ENCODE assay signal across 2 cellular contexts in genomic region chr19:38132781-38133180, GRCh38.
TF ChIP-seq lines count a peak whose summit lies in the region.

No MANE protein-coding gene starts in this region.

TF ChIP-seq in HepG2, 621 proteins besides CTCF, POLR2A, EP300 and RAD21 (continued from another document):
- TF ChIP-seq TIGD3 (CRISPR knock-in tag; IDR thresholded peaks at IDR 0.05; ENCODE audit: borderline replicate concordance) (no peak), ZFP62 (CRISPR knock-in tag; IDR thresholded peaks at IDR 0.05) (no peak)
- TF ChIP-seq, protein P1, sequence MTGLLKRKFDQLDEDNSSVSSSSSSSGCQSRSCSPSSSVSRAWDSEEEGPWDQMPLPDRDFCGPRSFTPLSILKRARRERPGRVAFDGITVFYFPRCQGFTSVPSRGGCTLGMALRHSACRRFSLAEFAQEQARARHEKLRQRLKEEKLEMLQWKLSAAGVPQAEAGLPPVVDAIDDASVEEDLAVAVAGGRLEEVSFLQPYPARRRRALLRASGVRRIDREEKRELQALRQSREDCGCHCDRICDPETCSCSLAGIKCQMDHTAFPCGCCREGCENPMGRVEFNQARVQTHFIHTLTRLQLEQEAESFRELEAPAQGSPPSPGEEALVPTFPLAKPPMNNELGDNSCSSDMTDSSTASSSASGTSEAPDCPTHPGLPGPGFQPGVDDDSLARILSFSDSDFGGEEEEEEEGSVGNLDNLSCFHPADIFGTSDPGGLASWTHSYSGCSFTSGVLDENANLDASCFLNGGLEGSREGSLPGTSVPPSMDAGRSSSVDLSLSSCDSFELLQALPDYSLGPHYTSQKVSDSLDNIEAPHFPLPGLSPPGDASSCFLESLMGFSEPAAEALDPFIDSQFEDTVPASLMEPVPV (CRISPR knock-in tag; IDR thresholded peaks at IDR 0.05), result no peak

TF ChIP-seq in neural cell, 6 proteins besides CTCF, POLR2A, EP300 and RAD21 (continued from another document):
- TF ChIP-seq, protein P2, sequence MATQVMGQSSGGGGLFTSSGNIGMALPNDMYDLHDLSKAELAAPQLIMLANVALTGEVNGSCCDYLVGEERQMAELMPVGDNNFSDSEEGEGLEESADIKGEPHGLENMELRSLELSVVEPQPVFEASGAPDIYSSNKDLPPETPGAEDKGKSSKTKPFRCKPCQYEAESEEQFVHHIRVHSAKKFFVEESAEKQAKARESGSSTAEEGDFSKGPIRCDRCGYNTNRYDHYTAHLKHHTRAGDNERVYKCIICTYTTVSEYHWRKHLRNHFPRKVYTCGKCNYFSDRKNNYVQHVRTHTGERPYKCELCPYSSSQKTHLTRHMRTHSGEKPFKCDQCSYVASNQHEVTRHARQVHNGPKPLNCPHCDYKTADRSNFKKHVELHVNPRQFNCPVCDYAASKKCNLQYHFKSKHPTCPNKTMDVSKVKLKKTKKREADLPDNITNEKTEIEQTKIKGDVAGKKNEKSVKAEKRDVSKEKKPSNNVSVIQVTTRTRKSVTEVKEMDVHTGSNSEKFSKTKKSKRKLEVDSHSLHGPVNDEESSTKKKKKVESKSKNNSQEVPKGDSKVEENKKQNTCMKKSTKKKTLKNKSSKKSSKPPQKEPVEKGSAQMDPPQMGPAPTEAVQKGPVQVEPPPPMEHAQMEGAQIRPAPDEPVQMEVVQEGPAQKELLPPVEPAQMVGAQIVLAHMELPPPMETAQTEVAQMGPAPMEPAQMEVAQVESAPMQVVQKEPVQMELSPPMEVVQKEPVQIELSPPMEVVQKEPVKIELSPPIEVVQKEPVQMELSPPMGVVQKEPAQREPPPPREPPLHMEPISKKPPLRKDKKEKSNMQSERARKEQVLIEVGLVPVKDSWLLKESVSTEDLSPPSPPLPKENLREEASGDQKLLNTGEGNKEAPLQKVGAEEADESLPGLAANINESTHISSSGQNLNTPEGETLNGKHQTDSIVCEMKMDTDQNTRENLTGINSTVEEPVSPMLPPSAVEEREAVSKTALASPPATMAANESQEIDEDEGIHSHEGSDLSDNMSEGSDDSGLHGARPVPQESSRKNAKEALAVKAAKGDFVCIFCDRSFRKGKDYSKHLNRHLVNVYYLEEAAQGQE (IDR thresholded peaks at IDR 0.05; ENCODE audit: borderline replicate concordance), result no peak
- TF ChIP-seq POLR2AphosphoS5 (IDR thresholded peaks at IDR 0.05) (no peak), TAF1 (IDR thresholded peaks at IDR 0.05; ENCODE audit: low read depth) (no peak)
